ENCODE assay signal across 19 cellular contexts in genomic region chr3:168342946-168343856, GRCh38.
"Had no signal": no experiment of that assay in that cellular context is flagged by ENCODE, and none has a peak within 500 bp of the region (broad histone marks: within the 10 kb centered on the region; RNA-seq: fewer than 3 reads in every experiment).

No MANE protein-coding gene starts in this region.

- H3K4me3 ChIP-seq: ascending aorta, mucosa of descending colon, prostate gland, suprapubic skin had no signal

- H3K9me3 ChIP-seq: ascending aorta, mucosa of descending colon, prostate gland, suprapubic skin had no signal

- ATAC-seq: activated CD8-positive, alpha-beta T cell treated with anti-CD3 and anti-CD28 coated beads for 36 hours; activated naive CD8-positive, alpha-beta T cell treated with anti-CD3 and anti-CD28 coated beads, Interleukin-2, amount 50 U/mL, for 24 hours; naive thymus-derived CD8-positive, alpha-beta T cell; stimulated activated naive CD8-positive, alpha-beta T cell treated with anti-CD3 and anti-CD28 coated beads, Interleukin-15, Interleukin-2, amounts not matched to agents 100 U/mL and 50 U/mL, for 24 hours had no signal

- H3K4me1 ChIP-seq: ascending aorta, prostate gland, suprapubic skin had no signal

- H3K4me1 Mint-ChIP-seq: activated naive CD8-positive, alpha-beta T cell treated with anti-CD3 and anti-CD28 coated beads, Interleukin-2, amount 50 U/mL, for 24 hours; central memory CD8-positive, alpha-beta T cell; naive thymus-derived CD8-positive, alpha-beta T cell had no signal

- H3K27ac ChIP-seq: ascending aorta, prostate gland, suprapubic skin, WERI-Rb-1 had no signal

- H3K27me3 ChIP-seq: ascending aorta, suprapubic skin had no signal

- H3K36me3 Mint-ChIP-seq: naive thymus-derived CD8-positive, alpha-beta T cell; type B pancreatic cell had no signal

- H3K27me3 Mint-ChIP-seq: activated CD8-positive, alpha-beta T cell treated with anti-CD3 and anti-CD28 coated beads for 36 hours; central memory CD8-positive, alpha-beta T cell; type B pancreatic cell had no signal

- H3K36me3 ChIP-seq: ascending aorta, prostate gland, suprapubic skin, WERI-Rb-1 had no signal

- H3K9me3 Mint-ChIP-seq: activated CD8-positive, alpha-beta T cell treated with anti-CD3 and anti-CD28 coated beads for 36 hours; activated T-helper 1 cell treated with anti-CD3 and anti-CD28 coated beads, Interleukin-12 subunit alpha, Interleukin-12 subunit beta, Interleukin-2, Interleukin-4 antibody, amounts not matched to agents 30 ng/mL and 10 ng/mL and 1 ng/mL, durations not matched to agents 14 hours and 24 hours and 36 hours; type B pancreatic cell had no signal

- DNase-seq: activated CD4-positive, alpha-beta T cell treated with anti-CD3 and anti-CD28 coated beads for 4 hours; activated CD8-positive, alpha-beta memory T cell treated with anti-CD3 and anti-CD28 coated beads, Interleukin-2, amount 50 U/mL, for 48 hours; activated CD8-positive, alpha-beta T cell treated with anti-CD3 and anti-CD28 coated beads for 36 hours; activated naive CD4-positive, alpha-beta T cell treated with Interleukin-2 at 50 U/mL for 16 hours; activated naive CD8-positive, alpha-beta T cell treated with anti-CD3 and anti-CD28 coated beads, Interleukin-2, amount 50 U/mL, for 24 hours; mucosa of descending colon; naive thymus-derived CD8-positive, alpha-beta T cell; occipital lobe; stimulated activated CD4-positive, alpha-beta T cell treated with anti-CD3 and anti-CD28 coated beads, Interleukin-2, amount 100 ng/mL, for 48 hours; stimulated activated CD8-positive, alpha-beta memory T cell treated with anti-CD3 and anti-CD28 coated beads, Interleukin-4, amount 100 ng/mL, for 48 hours; stimulated activated naive CD8-positive, alpha-beta T cell treated with anti-CD3 and anti-CD28 coated beads, Interleukin-15, Interleukin-2, amounts not matched to agents 100 U/mL and 50 U/mL, for 24 hours; T-helper 9 cell; WERI-Rb-1 had no signal

- H3K27ac Mint-ChIP-seq: activated CD8-positive, alpha-beta T cell treated with anti-CD3 and anti-CD28 coated beads for 36 hours; activated naive CD8-positive, alpha-beta T cell treated with anti-CD3 and anti-CD28 coated beads, Interleukin-2, amount 50 U/mL, for 24 hours; activated T-helper 1 cell treated with anti-CD3 and anti-CD28 coated beads, Interleukin-12 subunit alpha, Interleukin-12 subunit beta, Interleukin-2, Interleukin-4 antibody, amounts not matched to agents 30 ng/mL and 10 ng/mL and 1 ng/mL, durations not matched to agents 14 hours and 24 hours and 36 hours; naive thymus-derived CD8-positive, alpha-beta T cell; type B pancreatic cell had no signal

- H3K4me3 Mint-ChIP-seq: activated CD8-positive, alpha-beta T cell treated with anti-CD3 and anti-CD28 coated beads for 36 hours; activated naive CD8-positive, alpha-beta T cell treated with anti-CD3 and anti-CD28 coated beads, Interleukin-2, amount 50 U/mL, for 24 hours; activated T-helper 1 cell treated with anti-CD3 and anti-CD28 coated beads, Interleukin-12 subunit alpha, Interleukin-12 subunit beta, Interleukin-2, Interleukin-4 antibody, amounts not matched to agents 30 ng/mL and 10 ng/mL and 1 ng/mL, durations not matched to agents 14 hours and 24 hours and 36 hours; central memory CD8-positive, alpha-beta T cell; naive thymus-derived CD8-positive, alpha-beta T cell had no signal
